ENCODE assay signal across 8 cellular contexts in the genomic region with DNA sequence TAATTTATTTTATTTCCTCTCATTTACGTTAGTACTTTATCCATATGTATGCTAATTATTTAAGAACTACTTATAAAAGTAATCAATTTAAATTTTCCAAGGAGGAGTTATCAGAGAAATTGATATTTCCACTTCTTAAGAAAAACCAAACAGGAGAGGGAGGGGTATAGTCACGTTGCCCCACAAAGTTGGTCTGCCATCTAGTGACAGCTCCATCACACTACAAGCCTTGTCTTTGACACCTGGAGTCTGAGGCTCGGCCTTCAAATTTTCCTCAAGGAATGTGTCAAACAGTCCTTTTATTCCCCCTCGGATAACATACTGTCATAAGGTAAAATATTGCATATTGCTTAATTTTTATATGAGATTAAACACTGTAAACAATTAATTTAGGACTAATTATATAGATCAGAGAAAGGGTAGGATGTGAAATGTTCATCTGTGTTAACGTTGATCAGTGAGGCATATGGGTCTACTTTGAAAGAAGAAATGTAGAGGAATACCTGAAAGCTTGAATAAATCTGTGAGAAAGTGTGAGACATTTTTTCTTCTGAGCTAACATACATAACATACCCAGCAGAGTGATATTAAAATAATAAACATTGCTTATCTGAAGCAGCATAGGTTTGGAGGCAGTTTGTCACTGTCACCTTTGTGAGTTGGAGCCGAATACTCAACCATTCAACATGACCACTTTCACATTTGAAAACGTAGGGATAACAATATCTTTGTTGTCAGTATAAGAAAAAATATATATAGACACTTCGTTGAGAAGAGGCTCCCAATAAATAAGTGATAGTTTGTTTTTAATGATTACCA.
DNase-seq lines count a peak whose midpoint lies in the region; ATAC-seq, FAIRE-seq and TF ChIP-seq lines count a peak whose summit lies in the region.

No MANE protein-coding gene starts in this region.

- H3K4me3 ChIP-seq in GM12878 (no peak overlapping the region), HepG2 (replicated peaks in 1 of 3; ENCODE audit: insufficient read depth in 1 of 3, low read depth in 2 of 3, low read length in 3 of 3) (no peak overlapping the region), suprapubic skin (no peak overlapping the region)

- no peak for TF ChIP-seq EP300 in GM12878 (IDR thresholded peaks at IDR 0.05; ENCODE audit: borderline replicate concordance in 1 of 2, control insufficient read depth in 1 of 2, low read depth in 2 of 2, low read length in 2 of 2)
- no peak for TF ChIP-seq EP300 in HepG2 (IDR thresholded peaks at IDR 0.05; ENCODE audit: low read depth in 2 of 2, low read length in 2 of 2)
- TF ChIP-seq EP300 in HepG2 (CRISPR knock-in tag; IDR thresholded peaks at IDR 0.05; ENCODE audit: borderline replicate concordance) = no peak
- TF ChIP-seq EP300 in suprapubic skin (IDR thresholded peaks at IDR 0.05) = no peak

- 13% methylated on average over 8 of the region's 8 CpGs for WGBS in GM12878 (ENCODE audit: insufficient coverage, insufficient replicate concordance, low lambda C conversion rate, missing lambda C conversion rate)
- WGBS in HepG2 (ENCODE audit: low lambda C conversion rate) = 12% methylated on average over 8 of the region's 8 CpGs
- 56% methylated on average over 8 of the region's 8 CpGs for WGBS in suprapubic skin

- no peaks in the 10 kb centered on the region for H3K79me2 ChIP-seq in GM12878 (ENCODE audit: control insufficient read depth, insufficient read depth, low read length)
- no peaks in the 10 kb centered on the region for H3K79me2 ChIP-seq in HepG2 (ENCODE audit: insufficient read depth, low read length)

- TF ChIP-seq POLR2A in GM12878 (IDR thresholded peaks at IDR 0.05; ENCODE audit: low read depth, low read length) = no peak
- TF ChIP-seq POLR2A in HepG2 (IDR thresholded peaks at IDR 0.05; ENCODE audit: insufficient read depth in 1 of 2, low read depth in 2 of 2, low read length in 2 of 2) = no peak
- TF ChIP-seq POLR2A in suprapubic skin (IDR thresholded peaks at IDR 0.05) = no peak

- peak; percentile 82 for FAIRE-seq in GM12878 (lab: Jason Lieb, UNC)
- peak; percentile 61 for FAIRE-seq in HepG2 (lab: Jason Lieb, UNC)

- no peak overlapping the region for H2AFZ ChIP-seq in GM12878 (ENCODE audit: control insufficient read depth, low read depth, low read length)
- H2AFZ ChIP-seq in HepG2 (ENCODE audit: low read length) = no peak overlapping the region

- CTCF ChIA-PET in GM12878 (lab: Yijun Ruan, JAX) (interaction anchor here (0.6 to 2.9 kb wide), 17 partner anchors 14 to 387 kb away, joined by 3 to 20 read pairs (median 4); no protein-coding TSS in a partner anchor), HepG2 (lab: Yijun Ruan, JAX; ENCODE audit: low intra/inter-chr PET ratio, low total read pairs) (interaction anchor here (0.7 kb wide), 1 partner anchor 350 kb away, joined by 3 read pairs; no protein-coding TSS in a partner anchor)

- no TSS peak for BruUV-seq in GM12878 (replicated peaks; lab: Mats Ljungman, UMichigan)
- no TSS peak for BruUV-seq in HepG2 (replicated peaks; lab: Mats Ljungman, UMichigan)

- H4K20me1 ChIP-seq in GM12878 (ENCODE audit: control insufficient read depth, insufficient read depth) (no peaks in the 10 kb centered on the region), HepG2 (ENCODE audit: insufficient read depth, low read length) (no peaks in the 10 kb centered on the region)

- POLR2A ChIA-PET in GM12878 (lab: Charles Lee) (no interaction called here), HepG2 (lab: Yijun Ruan, JAX) (no interaction called here)

- no peak overlapping the region for H3K4me2 ChIP-seq in GM12878 (ENCODE audit: control insufficient read depth, insufficient read depth)
- no peak overlapping the region for H3K4me2 ChIP-seq in HepG2 (ENCODE audit: low read depth, low read length)

- no peak overlapping the region for H3K27ac ChIP-seq in GM12878 (ENCODE audit: control insufficient read depth, insufficient read depth)
- no peak overlapping the region for H3K27ac ChIP-seq in HepG2 (ENCODE audit: extremely low read length, insufficient read depth, low read length)
- H3K27ac ChIP-seq in suprapubic skin = no peak overlapping the region

- TF ChIP-seq RAD21 in GM12878 (IDR thresholded peaks at IDR 0.05; ENCODE audit: insufficient read depth, low read depth, low read length) = peak; percentile 56
- TF ChIP-seq RAD21 in HepG2 (CRISPR knock-in tag; IDR thresholded peaks at IDR 0.05) = no peak

- H3K27me3 ChIP-seq in GM12878 (replicated peaks in 1 of 2; ENCODE audit: control insufficient read depth in 2 of 2, insufficient read depth in 2 of 2, low read length in 1 of 2) (0 out of 4 replicates have a peak, but pooled peaks cover 0 to 4% of the 10 kb centered on the region in 2 experiments), HepG2 (ENCODE audit: control insufficient read depth in 1 of 2, insufficient read depth in 2 of 2, low read length in 2 of 2) (no peaks in the 10 kb centered on the region), suprapubic skin (no peaks in the 10 kb centered on the region)

- H3K36me3 ChIP-seq in GM12878 (ENCODE audit: control insufficient read depth in 2 of 2, insufficient read depth in 2 of 2, low read length in 1 of 2) (no peaks in the 10 kb centered on the region), HepG2 (replicated peaks in 1 of 2; ENCODE audit: control insufficient read depth in 1 of 2, insufficient read depth in 2 of 2, low read length in 2 of 2) (no peaks in the 10 kb centered on the region), suprapubic skin (no peaks in the 10 kb centered on the region)

- intact Hi-C loops in GM12878 (cut with micrococcal nuclease; ENCODE audit: unreplicated experiment) (loop anchor here (1.0 to 5.0 kb wide), 2 partner anchors 82 to 349 kb away; no protein-coding TSS in a partner anchor), HepG2 (cut with micrococcal nuclease; ENCODE audit: unreplicated experiment) (loop anchor here (1.0 kb wide), 1 partner anchor 349 kb away; no protein-coding TSS in a partner anchor)

- RAD21 ChIA-PET in GM12878 (lab: Charles Lee; ENCODE audit: unreplicated experiment) = interaction anchor here (0.7 to 1.0 kb wide), 4 partner anchors 35 to 352 kb away, joined by 3 to 4 read pairs (median 3); no protein-coding TSS in a partner anchor

- H3K9me3 ChIP-seq in GM12878 (replicated peaks; ENCODE audit: control insufficient read depth, insufficient read depth, low read length) (no peaks in the 10 kb centered on the region), HepG2 (ENCODE audit: low read length) (no peaks in the 10 kb centered on the region), suprapubic skin (no peaks in the 10 kb centered on the region)

- ATAC-seq in GM18870 (IDR thresholded peaks at IDR 0.05; ENCODE audit: unreplicated experiment) (peak; percentile 91), HG03025 (IDR thresholded peaks at IDR 0.05; ENCODE audit: low FRiP score, unreplicated experiment) (peak; percentile 98), GM12878 (peak; percentile 90), HepG2 (peak; percentile 86)

- H3K9ac ChIP-seq in GM12878 (ENCODE audit: control insufficient read depth, insufficient read depth, low read length) = no peak overlapping the region
- H3K9ac ChIP-seq in HepG2 (ENCODE audit: insufficient read depth, low read depth, low read length) = no peak overlapping the region

- in situ Hi-C loops in GM12878 (cut with MboI) (no loop called here), HepG2 (cut with HindIII; ENCODE audit: extremely low pct_ligation_motif_present, low pct_unique_long_range_greater_than_20kb) (loop anchor here (5.0 kb wide), 1 partner anchor 352 kb away; no protein-coding TSS in a partner anchor)

- H3K4me1 ChIP-seq in GM12878 (ENCODE audit: control insufficient read depth, insufficient read depth, low read length) = no peaks in the 10 kb centered on the region
- no peaks in the 10 kb centered on the region for H3K4me1 ChIP-seq in HepG2 (ENCODE audit: insufficient read depth, low read length)
- H3K4me1 ChIP-seq in suprapubic skin = peaks cover 7% of the 10 kb centered on the region

- TF ChIP-seq CTCF in GM12878 (IDR thresholded peaks at IDR 0.05 in 2 of 3, conservative IDR thresholded peaks at IDR 0.05 in 1 of 3; ENCODE audit: control insufficient read depth in 2 of 3, extremely low read depth in 1 of 3, insufficient read depth in 1 of 3, low read depth in 3 of 3, low read length in 3 of 3) = peak; percentile 74 to 80 (median 75)
- TF ChIP-seq CTCF in HepG2 (CRISPR knock-in tag; IDR thresholded peaks at IDR 0.05) = peak; percentile 66
- TF ChIP-seq CTCF in suprapubic skin (IDR thresholded peaks at IDR 0.05) = peak in 1 of 2 donors; percentile 65

- DNase-seq in NCI-H446 (lab: John Stamatoyannopoulos, UW) (peak; percentile 1 to 36), NCI-H446 treated with DMSO at 0.1 percent for 48 hours (lab: John Stamatoyannopoulos, UW) (no peak), NCI-H226 (peak; percentile 3), GM12878 (ENCODE audit: low read depth, low spot score) (no peak), HepG2 (ENCODE audit: low spot score) (peak; percentile 17), suprapubic skin (ENCODE audit: low spot score in 2 of 2) (no peak)

- SMC1A ChIA-PET in GM12878 (lab: Charles Lee; ENCODE audit: uncharacterized antibody, unreplicated experiment) = interaction anchor here (0.8 to 1.4 kb wide), 4 partner anchors 16 to 582 kb away, joined by 3 read pairs; no protein-coding TSS in a partner anchor

TF ChIP-seq in GM12878, 131 proteins besides CTCF, POLR2A, EP300 and RAD21 (continues in another document):
- no peak for TF ChIP-seq SREBF2 (IDR thresholded peaks at IDR 0.05; ENCODE audit: low read length)

TF ChIP-seq in HepG2, 621 proteins besides CTCF, POLR2A, EP300 and RAD21 (continues in another document):
- TF ChIP-seq STAG1 (CRISPR knock-in tag; IDR thresholded peaks at IDR 0.05) = peak; percentile 28
- TF ChIP-seq, protein P1, sequence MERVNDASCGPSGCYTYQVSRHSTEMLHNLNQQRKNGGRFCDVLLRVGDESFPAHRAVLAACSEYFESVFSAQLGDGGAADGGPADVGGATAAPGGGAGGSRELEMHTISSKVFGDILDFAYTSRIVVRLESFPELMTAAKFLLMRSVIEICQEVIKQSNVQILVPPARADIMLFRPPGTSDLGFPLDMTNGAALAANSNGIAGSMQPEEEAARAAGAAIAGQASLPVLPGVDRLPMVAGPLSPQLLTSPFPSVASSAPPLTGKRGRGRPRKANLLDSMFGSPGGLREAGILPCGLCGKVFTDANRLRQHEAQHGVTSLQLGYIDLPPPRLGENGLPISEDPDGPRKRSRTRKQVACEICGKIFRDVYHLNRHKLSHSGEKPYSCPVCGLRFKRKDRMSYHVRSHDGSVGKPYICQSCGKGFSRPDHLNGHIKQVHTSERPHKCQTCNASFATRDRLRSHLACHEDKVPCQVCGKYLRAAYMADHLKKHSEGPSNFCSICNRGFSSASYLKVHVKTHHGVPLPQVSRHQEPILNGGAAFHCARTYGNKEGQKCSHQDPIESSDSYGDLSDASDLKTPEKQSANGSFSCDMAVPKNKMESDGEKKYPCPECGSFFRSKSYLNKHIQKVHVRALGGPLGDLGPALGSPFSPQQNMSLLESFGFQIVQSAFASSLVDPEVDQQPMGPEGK (CRISPR knock-in tag; IDR thresholded peaks at IDR 0.05) = peak; percentile 44
- TF ChIP-seq ZNF335 (CRISPR knock-in tag; IDR thresholded peaks at IDR 0.05) = no peak
- peak; percentile 39; the same call in 1 of the 2 replicates for TF ChIP-seq SMC3 (IDR thresholded peaks at IDR 0.05; ENCODE audit: low read length)
- TF ChIP-seq JARID2 (CRISPR knock-in tag; IDR thresholded peaks at IDR 0.05; ENCODE audit: insufficient replicate concordance) = no peak

Comparison
In these comparisons a context has a peak if more than half of its experiments do, and no peak if none do; other contexts are left out.
1. DNase-seq: peak in NCI-H446 (2 of 2), NCI-H226 (single experiment) and HepG2 (single experiment); none in NCI-H446 treated with DMSO at 0.1 percent for 48 hours (single experiment), GM12878 (single experiment) and suprapubic skin (0 of 2).
2. Peak in every context shown above with its lines, with median percentiles within 50 percentile points of each other: ATAC-seq.